4 cellular contexts compared by ENCODE assay signal in the genomic region with DNA sequence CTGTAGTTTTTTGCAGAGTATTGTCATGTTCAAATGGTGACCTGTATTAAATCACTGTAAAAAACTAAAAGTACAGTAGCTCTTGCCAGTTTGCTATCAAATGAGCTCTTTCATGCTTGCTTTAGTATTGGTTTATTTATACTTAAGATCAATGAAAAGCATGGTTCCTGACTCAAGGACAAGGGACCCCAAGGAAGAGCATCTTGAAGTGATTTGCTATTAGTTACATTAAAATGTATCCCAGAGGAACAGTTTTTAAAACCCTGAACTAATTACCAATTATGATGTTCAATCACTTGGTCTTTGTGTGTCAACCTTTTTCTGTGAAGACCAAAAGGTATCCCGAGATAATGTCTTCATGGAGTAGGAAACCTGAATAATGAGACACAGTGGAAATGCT. TPM values are rescaled to one million over a fixed set of nuclear protein-coding genes. Genes with fewer than 3 reads are reported as not detected.
"Had no signal": no experiment of that assay in that cellular context is flagged by ENCODE, and none has a peak within 500 bp of the region (broad histone marks: within the 10 kb centered on the region; RNA-seq: fewer than 3 reads in every experiment).

A gene with protein sequence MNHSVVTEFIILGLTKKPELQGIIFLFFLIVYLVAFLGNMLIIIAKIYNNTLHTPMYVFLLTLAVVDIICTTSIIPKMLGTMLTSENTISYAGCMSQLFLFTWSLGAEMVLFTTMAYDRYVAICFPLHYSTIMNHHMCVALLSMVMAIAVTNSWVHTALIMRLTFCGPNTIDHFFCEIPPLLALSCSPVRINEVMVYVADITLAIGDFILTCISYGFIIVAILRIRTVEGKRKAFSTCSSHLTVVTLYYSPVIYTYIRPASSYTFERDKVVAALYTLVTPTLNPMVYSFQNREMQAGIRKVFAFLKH (minus strand): TSS at position 101 of the 400 bp plus-strand sequence. CDS start 6,698 bp downstream, outside the sequence.

- DNase-seq: GDM1, GF-D8 had no signal

- H3K4me3 ChIP-seq: GM12878 had no signal

RNA-seq across cellular contexts. Expression of the gene that starts here (rescaled TPM):
- total RNA-seq: G401, GM12878 had no signal
